In the genomic region with DNA sequence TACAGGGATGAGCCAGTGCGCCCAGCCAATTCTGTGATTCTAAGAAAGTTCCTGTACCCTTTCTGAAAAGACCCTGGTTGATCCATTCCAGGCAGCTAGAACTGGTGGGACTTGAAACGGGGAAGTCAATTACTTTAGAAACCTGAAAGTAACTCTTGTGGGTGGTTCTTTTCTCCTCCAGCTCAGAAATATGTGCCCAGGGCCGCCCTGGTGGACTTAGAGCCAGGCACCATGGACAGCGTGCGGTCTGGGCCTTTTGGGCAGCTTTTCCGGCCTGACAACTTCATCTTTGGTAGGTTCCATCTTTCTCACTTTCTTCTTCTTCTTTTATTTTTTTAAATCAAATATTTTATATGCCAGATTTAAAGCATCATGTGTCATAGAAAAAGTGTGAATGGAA, we compare ENCODE assay signal across 18 cellular contexts. TPM values are rescaled to one million over a fixed set of nuclear protein-coding genes. Genes with fewer than 3 reads are reported as not detected.
DNase-seq lines count a peak whose midpoint lies in the region; ATAC-seq and TF ChIP-seq lines count a peak whose summit lies in the region.
"Had no signal": no experiment of that assay in that cellular context is flagged by ENCODE, and none has a peak within 500 bp of the region (broad histone marks: within the 10 kb centered on the region; RNA-seq: fewer than 3 reads in every experiment).

No MANE protein-coding gene starts in this region.

- peaks cover 72% of the 10 kb centered on the region for H3K4me1 ChIP-seq in left ventricle myocardium inferior
- H3K4me1 ChIP-seq in mesodermal cell (ENCODE audit: control insufficient read depth, insufficient read depth, low read length, poor library complexity, severe bottlenecking) = peaks cover 37% of the 10 kb centered on the region
- H3K4me1 ChIP-seq in tibial artery = peaks cover 0 to 65% (median 49%) of the 10 kb centered on the region in 4 donors

- H3K36me3 Mint-ChIP-seq in chondrocyte (ENCODE audit: low read depth) = peaks cover 39% of the 10 kb centered on the region

- H3K27ac Mint-ChIP-seq in chondrocyte (ENCODE audit: unreplicated experiment) = peak overlapping the region; percentile 70
- H3K27ac Mint-ChIP-seq: natural killer cell treated with Interleukin-12 subunit alpha and Interleukin-12 subunit beta and Interleukin-15 and Interleukin-18, amount 100 ng/mL, for 72 hours; stimulated activated effector memory CD8-positive, alpha-beta T cell treated with anti-CD3 and anti-CD28 coated beads, Interleukin-12 subunit alpha, Interleukin-12 subunit beta, amount 100 ng/mL, for 72 hours had no signal

- peaks cover 3% of the 10 kb centered on the region for H3K9me3 Mint-ChIP-seq in chondrocyte (ENCODE audit: low read depth)
- H3K9me3 Mint-ChIP-seq: natural killer cell treated with Interleukin-12 subunit alpha and Interleukin-12 subunit beta and Interleukin-15 and Interleukin-18, amount 100 ng/mL, for 72 hours had no signal

- peaks cover 62% of the 10 kb centered on the region for H3K4me1 Mint-ChIP-seq in chondrocyte (ENCODE audit: low read depth)

- H3K36me3 ChIP-seq in left ventricle myocardium inferior = peaks cover 43% of the 10 kb centered on the region
- peaks cover 66% of the 10 kb centered on the region for H3K36me3 ChIP-seq in mesodermal cell (ENCODE audit: control insufficient read depth, insufficient read depth, low read length)
- peaks cover 24 to 28% (median 28%) of the 10 kb centered on the region in 3 donors for H3K36me3 ChIP-seq in tibial artery

- peak overlapping the region; percentile 86 for H3K4me3 Mint-ChIP-seq in chondrocyte (ENCODE audit: unreplicated experiment)
- H3K4me3 Mint-ChIP-seq: natural killer cell treated with Interleukin-12 subunit alpha and Interleukin-12 subunit beta and Interleukin-15 and Interleukin-18, amount 100 ng/mL, for 72 hours; stimulated activated effector memory CD8-positive, alpha-beta T cell treated with anti-CD3 and anti-CD28 coated beads, Interleukin-12 subunit alpha, Interleukin-12 subunit beta, amount 100 ng/mL, for 72 hours had no signal

- H3K27ac ChIP-seq in left ventricle myocardium inferior (replicated peaks) (peak overlapping the region; percentile 98), mesodermal cell (ENCODE audit: low read depth, low read length, severe bottlenecking) (no peak overlapping the region), tibial artery (peak overlapping the region; percentile 98)

- intact Hi-C loops in left ventricle myocardium inferior (cut with micrococcal nuclease) (no loop called here), left cardiac atrium (cut with DNase I) (no loop called here), tibial artery (cut with DNase I; ENCODE audit: low total_unique reads) (loop anchor here (10.0 kb wide), 1 partner anchor 64 kb away; a partner anchor contains a TSS)

- peaks cover 9% of the 10 kb centered on the region for H3K9me3 ChIP-seq in left ventricle myocardium inferior (replicated peaks)
- H3K9me3 ChIP-seq in mesodermal cell (ENCODE audit: control insufficient read depth, low read length) = peaks cover 22% of the 10 kb centered on the region
- peaks cover 0 to 9% (median 0%) of the 10 kb centered on the region in 3 donors for H3K9me3 ChIP-seq in tibial artery

- H3K27me3 Mint-ChIP-seq in chondrocyte (ENCODE audit: low read depth) = no peaks in the 10 kb centered on the region

- H3K27me3 ChIP-seq in left ventricle myocardium inferior (ENCODE audit: low read depth) (no peaks in the 10 kb centered on the region), tibial artery (no peaks in the 10 kb centered on the region)

- H3K4me3 ChIP-seq in left ventricle myocardium inferior (peak overlapping the region; percentile 81), mesodermal cell (ENCODE audit: extremely low read depth, insufficient read depth, low read length, poor library complexity, severe bottlenecking) (peak overlapping the region; percentile 8), tibial artery (peak overlapping the region; percentile 82 to 88)

- ATAC-seq in left cardiac atrium (no peak), GM19023 (IDR thresholded peaks at IDR 0.05; ENCODE audit: unreplicated experiment) (no peak)
- ATAC-seq: natural killer cell treated with Interleukin-12 subunit alpha and Interleukin-12 subunit beta and Interleukin-15 and Interleukin-18, amount 100 ng/mL, for 72 hours; sciatic nerve; stimulated activated effector memory CD8-positive, alpha-beta T cell treated with anti-CD3 and anti-CD28 coated beads, Interleukin-12 subunit alpha, Interleukin-12 subunit beta, amount 100 ng/mL, for 72 hours had no signal

- TF ChIP-seq CTCF in left ventricle myocardium inferior (IDR thresholded peaks at IDR 0.05; ENCODE audit: borderline replicate concordance) (no peak), chondrocyte (IDR thresholded peaks at IDR 0.05) (no peak), tibial artery (IDR thresholded peaks at IDR 0.05) (no peak)

- DNase-seq in left ventricle myocardium inferior (no peak), left cardiac atrium (no peak), chondrocyte (ENCODE audit: low spot score) (no peak), tibial artery (no peak), NCI-H1417 treated with DMSO at 0.1 percent for 48 hours (lab: John Stamatoyannopoulos, UW) (no peak), DMS153 (lab: John Stamatoyannopoulos, UW) (no peak)
- DNase-seq: activated CD8-positive, alpha-beta memory T cell treated with anti-CD3 and anti-CD28 coated beads for 24 hours; activated gamma-delta T cell; effector memory CD4-positive, alpha-beta T cell; HCEC 1CT; NCI-H1105 treated with DMSO at 0.1 percent for 48 hours; NCI-H226 had no signal

- 99 to 100% methylated on average over 1 to 6 of the region's 6 CpGs for WGBS in mesodermal cell (ENCODE audit: insufficient coverage in 2 of 2), 2 experiments

RNA-seq across cellular contexts. Expression of a gene that starts 2.7 kb away (rescaled TPM):
- 81.5 TPM for total RNA-seq in left ventricle myocardium inferior
- 100 to 1,000 TPM; 211 to 254 TPM for total RNA-seq in left cardiac atrium
- total RNA-seq in chondrocyte = 196 to 204 TPM (median 198 TPM) in 3 replicates
- polyA plus RNA-seq in mesodermal cell (2013, experiment 1 of 2) = 237 TPM
- 204 TPM for polyA plus RNA-seq in mesodermal cell (2013, experiment 2 of 2)

RNA-seq across cellular contexts. Expression of a gene that starts 56.6 kb away (rescaled TPM):
- total RNA-seq in left ventricle myocardium inferior (0.33 TPM), left cardiac atrium (10 to 100 TPM; 11.4 to 17.2 TPM), chondrocyte (not detected in 3 replicates)
- not detected for polyA plus RNA-seq in mesodermal cell (2013, experiment 1 of 2)
- polyA plus RNA-seq in mesodermal cell (2013, experiment 2 of 2) = not detected
- total RNA-seq: natural killer cell treated with Interleukin-12 subunit alpha and Interleukin-12 subunit beta and Interleukin-15 and Interleukin-18, amount 100 ng/mL, for 72 hours; SK-MEL-5 had no signal

Comparison
In these comparisons a context has a peak if more than half of its experiments do, and no peak if none do; other contexts are left out.
1. H3K4me3 ChIP-seq: peak in every context shown above with its lines; median percentile 85 in tibial artery; 81 in left ventricle myocardium inferior; 8 in mesodermal cell.